Comparison of ENCODE assay signal across 10 cellular contexts in the genomic region with DNA sequence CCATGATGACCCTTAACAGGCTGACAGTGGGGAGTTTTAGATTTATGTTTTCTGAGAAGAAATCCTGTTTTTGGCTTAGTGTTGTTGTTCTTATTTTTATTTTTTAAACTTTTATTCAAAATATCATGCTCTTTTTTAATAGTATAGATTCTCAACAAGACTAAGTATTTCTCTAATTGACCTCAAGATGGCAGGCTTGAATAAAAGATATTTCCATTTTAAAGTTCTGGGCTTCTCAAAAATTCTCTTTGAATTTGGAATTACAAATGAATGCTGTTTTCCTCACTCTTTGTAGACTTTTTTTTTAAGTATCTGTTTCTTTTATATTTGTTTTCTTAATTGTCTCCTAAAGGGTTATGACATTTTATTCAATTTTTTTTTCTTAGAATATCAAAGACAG. TPM values are rescaled to one million over a fixed set of nuclear protein-coding genes. Genes with fewer than 3 reads are reported as not detected.
DNase-seq lines count a peak whose midpoint lies in the region; ATAC-seq lines count a peak whose summit lies in the region.
"Had no signal": no experiment of that assay in that cellular context is flagged by ENCODE, and none has a peak within 500 bp of the region (broad histone marks: within the 10 kb centered on the region; RNA-seq: fewer than 3 reads in every experiment).

No MANE protein-coding gene starts in this region.

- H3K4me3 ChIP-seq in naive thymus-derived CD4-positive, alpha-beta T cell (ENCODE audit: low read length), result no peak overlapping the region

- peaks cover 0 to 2% (median 0%) of the 10 kb centered on the region in 11 donors for H3K9me3 Mint-ChIP-seq in naive thymus-derived CD4-positive, alpha-beta T cell
- H3K9me3 Mint-ChIP-seq: naive B cell had no signal

- POLR2A ChIA-PET in naive thymus-derived CD4-positive, alpha-beta T cell (lab: Charles Lee), result no interaction called here

- H3K9me3 ChIP-seq in naive thymus-derived CD4-positive, alpha-beta T cell (ENCODE audit: control insufficient read depth in 2 of 3, low read length in 3 of 3), result no peaks in the 10 kb centered on the region

- intact Hi-C loops in naive thymus-derived CD4-positive, alpha-beta T cell (cut with micrococcal nuclease), result loop anchor here (2.0 to 10.0 kb wide), 2 partner anchors 684 to 1926 kb away; no protein-coding TSS in a partner anchor

- no peak overlapping the region for H3K27ac Mint-ChIP-seq in naive thymus-derived CD4-positive, alpha-beta T cell
- H3K27ac Mint-ChIP-seq: naive B cell had no signal

- no peak for ATAC-seq in GM21515 (IDR thresholded peaks at IDR 0.05; ENCODE audit: unreplicated experiment)
- no peak for ATAC-seq in naive thymus-derived CD4-positive, alpha-beta T cell

- no peaks in the 10 kb centered on the region for H3K36me3 Mint-ChIP-seq in naive thymus-derived CD4-positive, alpha-beta T cell
- H3K36me3 Mint-ChIP-seq: naive B cell had no signal

- H3K4me3 Mint-ChIP-seq in naive thymus-derived CD4-positive, alpha-beta T cell, result no peak overlapping the region
- H3K4me3 Mint-ChIP-seq: naive B cell had no signal

- H3K27me3 ChIP-seq in naive thymus-derived CD4-positive, alpha-beta T cell (ENCODE audit: control insufficient read depth in 2 of 2, insufficient read depth in 2 of 2, low read length in 2 of 2), result no peaks in the 10 kb centered on the region

- H3K27ac ChIP-seq in naive thymus-derived CD4-positive, alpha-beta T cell (ENCODE audit: low read depth, low read length), result no peak overlapping the region

- no peaks in the 10 kb centered on the region for H3K27me3 Mint-ChIP-seq in naive thymus-derived CD4-positive, alpha-beta T cell
- H3K27me3 Mint-ChIP-seq: naive B cell had no signal

- no peaks in the 10 kb centered on the region for H3K4me1 ChIP-seq in naive thymus-derived CD4-positive, alpha-beta T cell (ENCODE audit: control insufficient read depth in 2 of 2, insufficient read depth in 2 of 2, low read length in 2 of 2)

- H3K36me3 ChIP-seq in naive thymus-derived CD4-positive, alpha-beta T cell (ENCODE audit: control insufficient read depth in 2 of 3, insufficient read depth in 3 of 3, low read length in 3 of 3), result no peaks in the 10 kb centered on the region

- DNase-seq in DMS 273 (lab: John Stamatoyannopoulos, UW; ENCODE audit: unreplicated experiment) (peak; percentile 64), DMS 273 treated with DMSO at 0.1 percent for 48 hours (lab: John Stamatoyannopoulos, UW) (no peak), NCI-H2227 treated with DMSO at 0.1 percent for 48 hours (lab: John Stamatoyannopoulos, UW) (peak; percentile 15), cerebellar cortex (ENCODE audit: low spot score) (peak; percentile 64), pons (ENCODE audit: low spot score) (peak; percentile 47), HK-2 (ENCODE audit: unreplicated experiment) (no peak)
- no peak for DNase-seq in naive thymus-derived CD4-positive, alpha-beta T cell
- DNase-seq: activated CD4-positive, alpha-beta T cell treated with anti-CD3 and anti-CD28 coated beads, Interleukin-2, amount 50 U/mL, for 4 hours; naive B cell had no signal

- H3K4me1 Mint-ChIP-seq in naive thymus-derived CD4-positive, alpha-beta T cell, result peaks cover 0 to 3% (median 0%) of the 10 kb centered on the region in 7 donors
- H3K4me1 Mint-ChIP-seq: naive B cell had no signal

- CTCF ChIA-PET in naive thymus-derived CD4-positive, alpha-beta T cell (lab: Charles Lee), result interaction anchor here (0.6 kb wide), 1 partner anchor 1436 kb away, joined by 3 read pairs; no protein-coding TSS in a partner anchor

RNA-seq across cellular contexts. Expression of a gene that starts 50.0 kb away (rescaled TPM):
- total RNA-seq in naive thymus-derived CD4-positive, alpha-beta T cell, result not detected
- polyA plus RNA-seq in naive thymus-derived CD4-positive, alpha-beta T cell, result not detected

Comparison
In these comparisons a context has a peak if more than half of its experiments do, and no peak if none do; other contexts are left out.
1. DNase-seq: peak in DMS 273 (single experiment), NCI-H2227 treated with DMSO at 0.1 percent for 48 hours (single experiment), cerebellar cortex (single experiment) and pons (single experiment); none in DMS 273 treated with DMSO at 0.1 percent for 48 hours (single experiment), HK-2 (single experiment) and naive thymus-derived CD4-positive, alpha-beta T cell (0 of 9).